In the genomic region with DNA sequence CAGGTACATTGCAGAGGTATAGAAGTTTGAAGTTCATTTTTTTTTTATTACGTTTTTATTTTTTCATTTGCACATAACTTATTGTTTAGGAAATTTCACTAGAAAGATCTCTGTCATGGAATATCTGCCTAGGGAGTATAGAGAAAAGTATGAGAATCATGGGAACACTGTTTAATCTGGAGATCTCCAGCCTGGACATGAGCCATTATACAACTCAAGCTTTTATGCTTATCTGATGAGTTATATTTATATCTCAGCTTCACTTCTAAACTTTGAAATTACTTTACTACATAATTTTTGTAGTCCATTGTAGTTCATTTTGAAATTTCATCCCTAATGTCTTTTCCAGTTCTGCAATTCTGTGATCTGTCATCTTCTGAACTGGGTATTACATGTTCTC, we compare ENCODE assay signal across 1 cellular context.
TF ChIP-seq lines count a peak whose summit lies in the region.

No MANE protein-coding gene starts in this region.

TF ChIP-seq in IMR-90, 13 proteins besides CTCF, POLR2A, EP300 and RAD21 (continued from another document):
- TF ChIP-seq USF2 (IDR thresholded peaks at IDR 0.05; ENCODE audit: low read depth, low read length): no peak
- TF ChIP-seq SMC3 (IDR thresholded peaks at IDR 0.05; ENCODE audit: low read depth, low read length): no peak
- no peak for TF ChIP-seq MAZ (IDR thresholded peaks at IDR 0.05; ENCODE audit: borderline replicate concordance, low read depth, low read length)
- no peak for TF ChIP-seq BHLHE40 (IDR thresholded peaks at IDR 0.05; ENCODE audit: low read depth, low read length)
- TF ChIP-seq RFX5 (IDR thresholded peaks at IDR 0.05; ENCODE audit: low read depth, low read length): no peak
- no peak for TF ChIP-seq RCOR1 (IDR thresholded peaks at IDR 0.05; ENCODE audit: insufficient replicate concordance, low read length)
- no peak for TF ChIP-seq MAFK (IDR thresholded peaks at IDR 0.05; ENCODE audit: low read depth, low read length)
- no peak for TF ChIP-seq FOS (IDR thresholded peaks at IDR 0.05; ENCODE audit: low read depth, low read length)
- TF ChIP-seq CHD1 (IDR thresholded peaks at IDR 0.05; ENCODE audit: low read depth, low read length): no peak
- TF ChIP-seq MXI1 (IDR thresholded peaks at IDR 0.05; ENCODE audit: borderline replicate concordance, low read depth, low read length): no peak
TF ChIP-seq in IMR-90: peak in this region for 0.
